Comparison of ENCODE assay signal across 8 cellular contexts in the genomic region with DNA sequence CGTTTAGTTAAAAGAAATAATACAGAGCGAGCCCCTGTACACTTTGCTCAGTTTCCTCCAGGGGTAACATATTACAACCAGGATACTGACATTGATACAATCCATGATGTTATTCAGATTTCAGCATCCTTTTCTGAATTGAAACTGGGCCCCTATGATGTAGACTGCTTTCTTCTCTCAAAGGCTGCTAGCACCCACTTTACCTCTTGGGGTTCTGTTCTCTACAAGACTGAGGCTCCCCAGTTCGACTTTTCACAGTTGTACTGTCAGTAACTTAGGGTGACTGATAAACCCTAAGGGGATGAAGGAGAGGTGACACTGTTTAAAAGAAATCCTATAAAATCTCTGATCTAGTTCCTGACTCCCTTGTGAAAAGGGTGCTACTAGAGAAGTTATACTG. TPM values are rescaled to one million over a fixed set of nuclear protein-coding genes. Genes with fewer than 3 reads are reported as not detected.
A peak's percentile ranks its signal among the peaks of the same experiment; 100 is the strongest.
DNase-seq lines count a peak whose midpoint lies in the region; ATAC-seq and TF ChIP-seq lines count a peak whose summit lies in the region.

No MANE protein-coding gene starts in this region.

- DNase-seq in PC-9 (no peak), esophagus muscularis mucosa (ENCODE audit: extremely low spot score) (no peak), sigmoid colon (no peak), GM20000 (ENCODE audit: low spot score) (no peak), left lobe of liver (ENCODE audit: low spot score) (no peak), amniotic stem cell (lab: John Stamatoyannopoulos, UW) (no peak), head of caudate nucleus (no peak)

- H3K79me2 ChIP-seq in PC-9 (ENCODE audit: low read depth) = peaks cover 16% of the 10 kb centered on the region

- H3K27ac ChIP-seq in PC-9 = peak overlapping the region; percentile 80
- H3K27ac ChIP-seq in esophagus muscularis mucosa (replicated peaks in 1 of 4) = peak overlapping the region; percentile 87 to 91 (median 90)
- peak overlapping the region; percentile 87 to 91 (median 90) for H3K27ac ChIP-seq in sigmoid colon

- TF ChIP-seq CTCF in PC-9 (conservative IDR thresholded peaks at IDR 0.05) (no peak), esophagus muscularis mucosa (IDR thresholded peaks at IDR 0.05) (no peak), sigmoid colon (IDR thresholded peaks at IDR 0.05) (no peak), GM20000 (IDR thresholded peaks at IDR 0.05; ENCODE audit: extremely low read depth, missing control alignments) (no peak)

- POLR2A ChIA-PET in PC-9 (lab: Charles Lee; ENCODE audit: unreplicated experiment) = interaction anchor here (0.5 to 0.7 kb wide), 2 partner anchors 22 to 463 kb away, joined by 4 to 7 read pairs; no protein-coding TSS in a partner anchor

- no peaks in the 10 kb centered on the region for H3K9me2 ChIP-seq in PC-9 (ENCODE audit: insufficient read depth)

- peak overlapping the region; percentile 92 for H3K4me2 ChIP-seq in PC-9

- WGBS in esophagus muscularis mucosa = 35% methylated on average over 3 of the region's 3 CpGs
- 36 to 46% methylated on average over 3 of the region's 3 CpGs for WGBS in sigmoid colon, 2 donors

- H3K36me3 ChIP-seq in PC-9 (ENCODE audit: low read depth) = no peaks in the 10 kb centered on the region
- peaks cover 25 to 44% (median 34%) of the 10 kb centered on the region in 4 donors for H3K36me3 ChIP-seq in esophagus muscularis mucosa
- H3K36me3 ChIP-seq in sigmoid colon = peaks cover 0 to 37% (median 16%) of the 10 kb centered on the region in 4 donors

- CTCF ChIA-PET in PC-9 (lab: Charles Lee) = no interaction called here

- H3K9me3 ChIP-seq in PC-9 (ENCODE audit: insufficient read depth, low read depth) (no peaks in the 10 kb centered on the region), esophagus muscularis mucosa (no peaks in the 10 kb centered on the region), sigmoid colon (no peaks in the 10 kb centered on the region)

- TF ChIP-seq EP300 in esophagus muscularis mucosa (IDR thresholded peaks at IDR 0.05) (no peak), sigmoid colon (IDR thresholded peaks at IDR 0.05) (no peak)

- H3K4me3 ChIP-seq in PC-9 (peak overlapping the region; percentile 93), esophagus muscularis mucosa (peak overlapping the region; percentile 87 to 95 (median 92)), sigmoid colon (peak overlapping the region; percentile 76 to 91 (median 84))

- H3K27me3 ChIP-seq in PC-9 (ENCODE audit: insufficient read depth, low read depth) (no peaks in the 10 kb centered on the region), esophagus muscularis mucosa (no peaks in the 10 kb centered on the region), sigmoid colon (no peaks in the 10 kb centered on the region)

- ATAC-seq in GM21515 (IDR thresholded peaks at IDR 0.05; ENCODE audit: unreplicated experiment) = peak; percentile 17
- no peak for ATAC-seq in left lobe of liver

- no TSS peak for BruUV-seq in PC-9 (replicated peaks; lab: Mats Ljungman, UMichigan)

- TF ChIP-seq POLR2A in esophagus muscularis mucosa (IDR thresholded peaks at IDR 0.05; ENCODE audit: low read depth) = no peak
- no peak for TF ChIP-seq POLR2A in sigmoid colon (IDR thresholded peaks at IDR 0.05)

- peak overlapping the region; percentile 100 for H2AFZ ChIP-seq in PC-9

- H4K20me1 ChIP-seq in PC-9 (ENCODE audit: insufficient read depth) = no peaks in the 10 kb centered on the region

- intact Hi-C loops in PC-9 (cut with micrococcal nuclease; ENCODE audit: unreplicated experiment) = loop anchor here (5.0 kb wide), 2 partner anchors 213 to 683 kb away; a partner anchor contains a TSS
- intact Hi-C loops in esophagus muscularis mucosa (cut with DNase I) = loop anchor here (5.0 kb wide), 1 partner anchor 38 kb away; a partner anchor contains a TSS
- intact Hi-C loops in sigmoid colon (cut with DNase I) = loop anchor here (5.0 kb wide), 2 partner anchors 38 to 237 kb away; a partner anchor contains a TSS
- intact Hi-C loops in head of caudate nucleus (cut with DNase I) = loop anchor here (5.0 kb wide), 1 partner anchor 38 kb away; a partner anchor contains a TSS

- peaks cover 3% of the 10 kb centered on the region; the same call in 1 of the 2 replicates for H3K4me1 ChIP-seq in PC-9 (replicated peaks; ENCODE audit: insufficient read depth)
- H3K4me1 ChIP-seq in esophagus muscularis mucosa = peaks cover 13 to 28% (median 18%) of the 10 kb centered on the region in 4 donors
- peaks cover 0 to 17% (median 12%) of the 10 kb centered on the region in 4 donors for H3K4me1 ChIP-seq in sigmoid colon

- peaks cover 24% of the 10 kb centered on the region for H3F3A ChIP-seq in PC-9 (ENCODE audit: insufficient read depth, low read depth)

RNA-seq across cellular contexts. Expression of a gene that starts 0.9 kb away (rescaled TPM):
- total RNA-seq in PC-9 (2021) (18.1 and 20.2 TPM in 2 replicates), esophagus muscularis mucosa (10 to 100 TPM; 12.5 to 15.7 (median 14.7) TPM), sigmoid colon (10 to 100 TPM; 13.0 to 17.8 (median 16.4) TPM), left lobe of liver (8.4 TPM)
- 10 to 100 TPM in 2 of 3 donors, 1 to 10 TPM in 1; 9.6 to 17.0 (median 10.6) TPM for polyA plus RNA-seq in sigmoid colon

RNA-seq across cellular contexts. Expression of a gene that starts 39.6 kb away (rescaled TPM):
- total RNA-seq in PC-9 (2021) (47.9 and 51.7 TPM in 2 replicates), esophagus muscularis mucosa (10 to 100 TPM; 30.8 to 43.6 (median 39.3) TPM), sigmoid colon (10 to 100 TPM; 43.4 to 56.7 (median 50.7) TPM), left lobe of liver (22.8 TPM)
- 10 to 100 TPM; 55.5 to 61.3 (median 55.9) TPM for polyA plus RNA-seq in sigmoid colon
